ENCODE assay signal across 8 cellular contexts in the genomic region with DNA sequence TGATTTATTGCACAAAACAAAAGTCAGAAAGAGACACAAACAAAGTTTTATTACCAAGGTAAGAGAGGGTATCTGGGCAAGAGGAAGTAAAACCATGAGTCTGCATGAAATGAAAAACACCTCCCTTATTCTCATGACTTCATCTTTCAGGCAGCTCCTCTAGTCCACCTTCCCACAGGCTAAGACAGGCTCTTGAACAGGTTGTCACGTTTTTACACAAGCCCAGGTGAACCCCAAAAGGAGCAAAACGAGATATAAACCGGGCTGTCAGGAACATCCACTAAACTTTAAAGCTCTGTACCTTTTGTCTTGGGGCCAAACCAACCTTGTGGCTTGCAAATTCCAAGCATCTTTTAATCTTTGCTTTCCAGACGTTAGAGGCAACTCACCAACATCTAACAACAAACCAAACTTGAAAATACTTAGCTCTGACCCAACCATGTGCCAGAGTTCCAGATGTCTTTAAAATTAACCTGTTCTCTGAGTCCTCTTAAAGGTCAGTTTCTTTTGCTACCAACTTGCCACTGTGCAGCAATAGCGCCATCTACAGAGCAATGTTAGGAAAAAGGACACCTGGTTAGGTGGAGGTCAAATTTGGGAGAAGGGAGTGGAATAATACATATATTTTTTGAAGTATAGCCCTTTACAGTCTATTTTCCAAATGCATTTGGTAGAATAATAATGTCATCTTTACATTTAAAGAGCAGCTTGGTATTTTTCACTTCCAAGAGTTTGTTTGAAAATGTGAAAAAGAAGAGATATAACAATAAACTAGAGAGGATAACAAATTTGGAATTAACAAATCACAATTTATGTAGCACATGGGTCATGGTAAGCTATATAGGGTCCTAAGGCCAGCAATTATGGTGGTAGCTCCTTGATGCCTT.
DNase-seq lines count a peak whose midpoint lies in the region; ATAC-seq and TF ChIP-seq lines count a peak whose summit lies in the region.

No MANE protein-coding gene starts in this region.

- peak overlapping the region; percentile 80 for H3K27ac Mint-ChIP-seq in activated T-cell treated with anti-CD3 and anti-CD28 coated beads, Interleukin-2, amount 50 U/mL, for 72 hours
- H3K27ac Mint-ChIP-seq in stimulated activated effector memory CD8-positive, alpha-beta T cell treated with anti-CD3 and anti-CD28 coated beads, Interleukin-12 subunit alpha, Interleukin-12 subunit beta, amount 100 ng/mL, for 72 hours: peak overlapping the region; percentile 46

- peaks cover 16% of the 10 kb centered on the region for H3K4me1 Mint-ChIP-seq in activated T-cell treated with anti-CD3 and anti-CD28 coated beads, Interleukin-2, amount 50 U/mL, for 72 hours (ENCODE audit: low read depth)
- H3K4me1 Mint-ChIP-seq in stimulated activated effector memory CD8-positive, alpha-beta T cell treated with anti-CD3 and anti-CD28 coated beads, Interleukin-12 subunit alpha, Interleukin-12 subunit beta, amount 100 ng/mL, for 72 hours: peaks cover 18% of the 10 kb centered on the region

- peak; percentile 89 for ATAC-seq in GM18873 (IDR thresholded peaks at IDR 0.05; ENCODE audit: low FRiP score, unreplicated experiment)
- peak; percentile 97 for ATAC-seq in HG03039 (IDR thresholded peaks at IDR 0.05; ENCODE audit: unreplicated experiment)
- ATAC-seq in activated T-cell treated with anti-CD3 and anti-CD28 coated beads, Interleukin-2, amount 50 U/mL, for 72 hours (replicated peaks in 1 of 2): peak; percentile 67 to 74
- ATAC-seq in stimulated activated effector memory CD8-positive, alpha-beta T cell treated with anti-CD3 and anti-CD28 coated beads, Interleukin-12 subunit alpha, Interleukin-12 subunit beta, amount 100 ng/mL, for 72 hours: peak; percentile 79
- ATAC-seq in omental fat pad (ENCODE audit: low FRiP score): no peak

- H3K4me1 ChIP-seq in iPS DF 6.9 (ENCODE audit: control insufficient read depth, insufficient read depth, low read length): no peaks in the 10 kb centered on the region

- H3K36me3 ChIP-seq in iPS DF 6.9 (ENCODE audit: control insufficient read depth, insufficient read depth, low read length): no peaks in the 10 kb centered on the region

- H3K9me3 Mint-ChIP-seq in activated T-cell treated with anti-CD3 and anti-CD28 coated beads, Interleukin-2, amount 50 U/mL, for 72 hours: no peaks in the 10 kb centered on the region
- no peaks in the 10 kb centered on the region for H3K9me3 Mint-ChIP-seq in stimulated activated effector memory CD8-positive, alpha-beta T cell treated with anti-CD3 and anti-CD28 coated beads, Interleukin-12 subunit alpha, Interleukin-12 subunit beta, amount 100 ng/mL, for 72 hours

- H3K27me3 Mint-ChIP-seq in activated T-cell treated with anti-CD3 and anti-CD28 coated beads, Interleukin-2, amount 50 U/mL, for 72 hours (ENCODE audit: low read depth): peaks cover 9% of the 10 kb centered on the region

- H3K27me3 ChIP-seq in iPS DF 6.9 (ENCODE audit: control insufficient read depth, insufficient read depth, low read length): no peaks in the 10 kb centered on the region

- H3K36me3 Mint-ChIP-seq in activated T-cell treated with anti-CD3 and anti-CD28 coated beads, Interleukin-2, amount 50 U/mL, for 72 hours (ENCODE audit: insufficient read depth in 2 of 2): no peaks in the 10 kb centered on the region
- H3K36me3 Mint-ChIP-seq in stimulated activated effector memory CD8-positive, alpha-beta T cell treated with anti-CD3 and anti-CD28 coated beads, Interleukin-12 subunit alpha, Interleukin-12 subunit beta, amount 100 ng/mL, for 72 hours: no peaks in the 10 kb centered on the region

- no CpG with 5 or more reads among the region's 5 CpGs for WGBS in iPS DF 6.9 (ENCODE audit: insufficient coverage, insufficient read length)

- peak overlapping the region in 1 of 2 donors; percentile 65 for H3K4me3 Mint-ChIP-seq in activated T-cell treated with anti-CD3 and anti-CD28 coated beads, Interleukin-2, amount 50 U/mL, for 72 hours
- peak overlapping the region; percentile 14 for H3K4me3 Mint-ChIP-seq in stimulated activated effector memory CD8-positive, alpha-beta T cell treated with anti-CD3 and anti-CD28 coated beads, Interleukin-12 subunit alpha, Interleukin-12 subunit beta, amount 100 ng/mL, for 72 hours

- H3K27ac ChIP-seq in iPS DF 6.9 (ENCODE audit: low read length): no peak overlapping the region

- DNase-seq in COLO668 (lab: John Stamatoyannopoulos, UW; ENCODE audit: unreplicated experiment) (peak; percentile 9), NCI-H748 treated with DMSO at 0.1 percent for 48 hours (lab: John Stamatoyannopoulos, UW) (peak; percentile 1), iPS DF 6.9 (ENCODE audit: low read depth, low spot score) (peak; percentile 41), omental fat pad (ENCODE audit: low spot score) (no peak)
- peak; percentile 49 to 60 for DNase-seq in activated T-cell treated with anti-CD3 and anti-CD28 coated beads, Interleukin-2, amount 50 U/mL, for 72 hours
- DNase-seq in stimulated activated effector memory CD8-positive, alpha-beta T cell treated with anti-CD3 and anti-CD28 coated beads, Interleukin-12 subunit alpha, Interleukin-12 subunit beta, amount 100 ng/mL, for 72 hours (ENCODE audit: low spot score in 2 of 2): peak; percentile 20 to 64

- no peaks in the 10 kb centered on the region for H3K9me3 ChIP-seq in iPS DF 6.9 (ENCODE audit: control insufficient read depth, insufficient read depth, low read length)

- H3K4me3 ChIP-seq in iPS DF 6.9 (ENCODE audit: low read length): no peak overlapping the region

- TF ChIP-seq CTCF in omental fat pad (IDR thresholded peaks at IDR 0.05): no peak
